8 cellular contexts compared by ENCODE assay signal in genomic region chr14:73526036-73526984, GRCh38. TPM values are rescaled to one million over a fixed set of nuclear protein-coding genes. Genes with fewer than 3 reads are reported as not detected.
DNase-seq lines count a peak whose midpoint lies in the region; ATAC-seq and TF ChIP-seq lines count a peak whose summit lies in the region.
"Had no signal": no experiment of that assay in that cellular context is flagged by ENCODE, and none has a peak within 500 bp of the region (broad histone marks: within the 10 kb centered on the region; RNA-seq: fewer than 3 reads in every experiment).

No MANE protein-coding gene starts in this region.

- H2BK20ac ChIP-seq in IMR-90 (ENCODE audit: low read depth, low read length) = no peak overlapping the region

- 0 out of 2 replicates have a peak, but pooled peaks cover 2% of the 10 kb centered on the region for H3K9me1 ChIP-seq in IMR-90 (ENCODE audit: insufficient read depth, low read length)

- dilution Hi-C loops in IMR-90 (cut with HindIII; ENCODE audit: low sequenced_read_pairs, unreplicated experiment) = no loop called here

- H3K14ac ChIP-seq in IMR-90 (replicated peaks; ENCODE audit: low read depth, low read length) (no peak overlapping the region), trophoblast cell (ENCODE audit: low read length) (no peak overlapping the region)

- H3K4me1 Mint-ChIP-seq in glutamatergic neuron (ENCODE audit: low read depth, unreplicated experiment) = no peaks in the 10 kb centered on the region

- H3K27ac Mint-ChIP-seq in glutamatergic neuron (ENCODE audit: unreplicated experiment) = no peak overlapping the region

- no peak overlapping the region for H2BK120ac ChIP-seq in IMR-90 (ENCODE audit: low read depth, low read length)
- H2BK120ac ChIP-seq in trophoblast cell (ENCODE audit: insufficient read depth, low read length, poor library complexity) = no peak overlapping the region

- H3K4me3 ChIP-seq in IMR-90 (ENCODE audit: insufficient read depth, low read depth, low read length) = no peak overlapping the region
- H3K4me3 ChIP-seq in breast epithelium = no peak overlapping the region
- no peak overlapping the region for H3K4me3 ChIP-seq in trophoblast cell (ENCODE audit: low read depth, low read length)

- no peak overlapping the region for H3K9ac ChIP-seq in IMR-90 (ENCODE audit: low read depth, low read length)
- no peak overlapping the region for H3K9ac ChIP-seq in trophoblast cell (ENCODE audit: low read length)

- H3K27me3 Mint-ChIP-seq in glutamatergic neuron (ENCODE audit: unreplicated experiment) = no peaks in the 10 kb centered on the region

- peak overlapping the region; percentile 18 for H2AFZ ChIP-seq in IMR-90 (replicated peaks; ENCODE audit: low read length, poor library complexity)
- H2AFZ ChIP-seq in trophoblast cell (ENCODE audit: insufficient read depth, low read length, poor library complexity) = no peak overlapping the region

- H2BK5ac ChIP-seq in IMR-90 (ENCODE audit: low read depth, low read length, poor library complexity, severe bottlenecking) (no peak overlapping the region), trophoblast cell (ENCODE audit: low read depth, low read length, poor library complexity) (no peak overlapping the region)

- H4K91ac ChIP-seq in IMR-90 (ENCODE audit: insufficient read depth, low read depth, low read length) (no peak overlapping the region), trophoblast cell (ENCODE audit: low read depth, low read length) (no peak overlapping the region)

- no peak overlapping the region for H3K4me3 Mint-ChIP-seq in glutamatergic neuron (ENCODE audit: unreplicated experiment)

- H3K27ac ChIP-seq in IMR-90 (ENCODE audit: insufficient read depth, low read length) = no peak overlapping the region
- peak overlapping the region in 1 of 2 donors; percentile 68 for H3K27ac ChIP-seq in breast epithelium
- peak overlapping the region; percentile 6 for H3K27ac ChIP-seq in trophoblast cell (ENCODE audit: low read depth, low read length)

- H2AK9ac ChIP-seq in IMR-90 (replicated peaks; ENCODE audit: low read depth, low read length, poor library complexity) = no peak overlapping the region

- H4K8ac ChIP-seq in IMR-90 (ENCODE audit: low read depth in 2 of 2, low read length in 2 of 2) (no peak overlapping the region), trophoblast cell (ENCODE audit: low read depth, low read length) (no peak overlapping the region)

- 80% methylated on average over 1 of the region's 6 CpGs; no CpG with 5 or more reads in 1 of the 2 experiments for WGBS in IMR-90 (ENCODE audit: extremely low coverage in 2 of 2, insufficient read length in 1 of 2), 2 experiments
- no CpG with 5 or more reads among the region's 6 CpGs for WGBS in trophoblast cell (ENCODE audit: extremely low coverage, insufficient coverage, insufficient read length)

- H3K36me3 ChIP-seq in IMR-90 (ENCODE audit: control insufficient read depth, insufficient read depth, low read length) = no peaks in the 10 kb centered on the region
- no peaks in the 10 kb centered on the region for H3K36me3 ChIP-seq in breast epithelium
- no peaks in the 10 kb centered on the region for H3K36me3 ChIP-seq in trophoblast cell (ENCODE audit: control insufficient read depth in 1 of 2, insufficient read depth in 2 of 2, low read length in 2 of 2)

- H4K5ac ChIP-seq in IMR-90 (ENCODE audit: low read depth, low read length) = no peak overlapping the region

- peak; percentile 37 for ATAC-seq in IMR-90 (ENCODE audit: low read depth)
- ATAC-seq in HG03442 (IDR thresholded peaks at IDR 0.05; ENCODE audit: unreplicated experiment) = no peak
- ATAC-seq in HG03280 (IDR thresholded peaks at IDR 0.05; ENCODE audit: unreplicated experiment) = no peak

- intact Hi-C loops in IMR-90 (cut with micrococcal nuclease) = no loop called here
- intact Hi-C loops in breast epithelium (cut with DNase I; ENCODE audit: low total_unique reads) = no loop called here

- H3K18ac ChIP-seq in IMR-90 (ENCODE audit: low read depth, low read length) = no peak overlapping the region
- no peak overlapping the region for H3K18ac ChIP-seq in trophoblast cell (ENCODE audit: low read length)

- DNase-seq in IMR-90 (peak; percentile 55), breast epithelium (ENCODE audit: low spot score in 2 of 2) (peak; percentile 59 to 80), trophoblast cell (peak; percentile 94 to 96), glutamatergic neuron (no peak)
- DNase-seq: activated CD4-positive, CD25-positive, alpha-beta regulatory T cell; activated effector memory CD4-positive, alpha-beta T cell treated with anti-CD3 and anti-CD28 coated beads, Interleukin-2, amount 50 U/mL, for 16 hours had no signal

- no TSS peak for BruUV-seq in IMR-90 (replicated peaks; lab: Mats Ljungman, UMichigan)

- no peaks in the 10 kb centered on the region for H3K79me2 ChIP-seq in trophoblast cell (ENCODE audit: control insufficient read depth, insufficient read depth, low read length, poor library complexity)

- CTCF ChIA-PET in IMR-90 (lab: Yijun Ruan, JAX) = no interaction called here

- TF ChIP-seq POLR2A in IMR-90 (IDR thresholded peaks at IDR 0.05; ENCODE audit: low read depth, low read length) = no peak
- no peak for TF ChIP-seq POLR2A in breast epithelium (IDR thresholded peaks at IDR 0.05)

- no peak overlapping the region for H3K4ac ChIP-seq in IMR-90 (ENCODE audit: low read depth, low read length)
- no peak overlapping the region for H3K4ac ChIP-seq in trophoblast cell (ENCODE audit: low read depth, low read length)

- H3K23ac ChIP-seq in IMR-90 (ENCODE audit: low read depth, low read length) (no peak overlapping the region), trophoblast cell (ENCODE audit: low read length) (no peak overlapping the region)

- no peaks in the 10 kb centered on the region for H4K20me1 ChIP-seq in IMR-90 (ENCODE audit: insufficient read depth, low read length)

- H3K9me3 ChIP-seq in IMR-90 (ENCODE audit: control insufficient read depth, insufficient read depth, low read length) = no peaks in the 10 kb centered on the region
- H3K9me3 ChIP-seq in breast epithelium = no peaks in the 10 kb centered on the region
- H3K9me3 ChIP-seq in trophoblast cell (ENCODE audit: insufficient read depth, low read depth, low read length) = no peaks in the 10 kb centered on the region

- H3K36me3 Mint-ChIP-seq in glutamatergic neuron (ENCODE audit: unreplicated experiment) = no peaks in the 10 kb centered on the region

- no peak overlapping the region for H4K12ac ChIP-seq in trophoblast cell (ENCODE audit: low read depth, low read length)

- H3K4me2 ChIP-seq in IMR-90 (ENCODE audit: low read depth, low read length) (no peak overlapping the region), trophoblast cell (ENCODE audit: low read length) (no peak overlapping the region)

- H3K27me3 ChIP-seq in IMR-90 (ENCODE audit: control insufficient read depth, insufficient read depth, low read length) (peaks cover 2% of the 10 kb centered on the region; the same call in 1 of the 2 replicates), breast epithelium (no peaks in the 10 kb centered on the region), trophoblast cell (ENCODE audit: insufficient read depth, low read length) (no peaks in the 10 kb centered on the region)

- in situ Hi-C loops in IMR-90 (cut with MboI; ENCODE audit: low sequenced_read_pairs) = no loop called here

- no peak overlapping the region for H2BK12ac ChIP-seq in trophoblast cell (ENCODE audit: low read length)

- TF ChIP-seq RAD21 in IMR-90 (IDR thresholded peaks at IDR 0.05; ENCODE audit: low read length) = no peak

- no peak overlapping the region for H2BK15ac ChIP-seq in IMR-90 (ENCODE audit: low read depth, low read length)

- H3K79me1 ChIP-seq in IMR-90 (ENCODE audit: low read depth in 1 of 2, low read length in 2 of 2) = no peaks in the 10 kb centered on the region
- H3K79me1 ChIP-seq in trophoblast cell (ENCODE audit: low read length) = no peaks in the 10 kb centered on the region

- POLR2A ChIA-PET in IMR-90 (lab: Charles Lee; ENCODE audit: unreplicated experiment) = no interaction called here

- no peak overlapping the region for H2AK5ac ChIP-seq in IMR-90 (ENCODE audit: low read depth, low read length)
- H2AK5ac ChIP-seq in trophoblast cell (ENCODE audit: low read length) = no peak overlapping the region

- peaks cover 3% of the 10 kb centered on the region for H3K9me3 Mint-ChIP-seq in glutamatergic neuron (ENCODE audit: unreplicated experiment)

- H3K4me1 ChIP-seq in IMR-90 (ENCODE audit: control insufficient read depth, insufficient read depth, low read length) (peaks cover 2% of the 10 kb centered on the region; the same call in 1 of the 2 replicates), breast epithelium (no peaks in the 10 kb centered on the region), trophoblast cell (ENCODE audit: control insufficient read depth in 1 of 2, insufficient read depth in 2 of 2, low read length in 2 of 2) (peaks cover 0 to 4% of the 10 kb centered on the region in 2 experiments)

- no peak for TF ChIP-seq CTCF in IMR-90 (conservative IDR thresholded peaks at IDR 0.05; ENCODE audit: low read depth, low read length)
- no peak for TF ChIP-seq CTCF in breast epithelium (IDR thresholded peaks at IDR 0.05)
- TF ChIP-seq CTCF in glutamatergic neuron (IDR thresholded peaks at IDR 0.05; ENCODE audit: partially characterized antibody, unreplicated experiment) = no peak

- H3K56ac ChIP-seq in IMR-90 (ENCODE audit: extremely low read depth, insufficient read depth, low read length) = no peak overlapping the region

RNA-seq across cellular contexts. Expression of gene ACOT1, which starts 10.6 kb away (rescaled TPM):
- 5.2 and 5.6 TPM in 2 replicates for total RNA-seq in IMR-90 (2012; rRNA removed)
- polyA plus RNA-seq in IMR-90 (2012; rRNA removed) = 4.8 and 5.5 TPM in 2 replicates
- polyA plus RNA-seq in IMR-90 (2012; cell fraction: cytosol; rRNA removed) = 4.5 and 5.3 TPM in 2 replicates
- 4.3 and 7.6 TPM in 2 replicates for polyA plus RNA-seq in IMR-90 (2012; cell fraction: nucleus; rRNA removed; ENCODE audit: low replicate concordance)
- total RNA-seq in breast epithelium = 10 to 100 TPM in 2 of 3 donors, 1 to 10 TPM in 1; 3.7 to 10.9 (median 10.5) TPM
- polyA plus RNA-seq in trophoblast cell (2013) = 4.4 and 5.0 TPM in 2 replicates
- total RNA-seq in glutamatergic neuron (ENCODE audit: unreplicated experiment) = 1.4 TPM

RNA-seq across cellular contexts. Expression of gene HEATR4, which starts 32.4 kb away (rescaled TPM):
- total RNA-seq in IMR-90 (2012; rRNA removed) (not detected in 2 replicates), breast epithelium (under 1 TPM; 0.59 to 0.98 (median 0.64) TPM), glutamatergic neuron (ENCODE audit: unreplicated experiment) (not detected)
- polyA plus RNA-seq in IMR-90 (2012; rRNA removed) = not detected in 2 replicates
- polyA plus RNA-seq in IMR-90 (2012; cell fraction: cytosol; rRNA removed) = not detected in 2 replicates
- 0.02 TPM in 1 of 2 replicates, not detected in the other for polyA plus RNA-seq in IMR-90 (2012; cell fraction: nucleus; rRNA removed; ENCODE audit: low replicate concordance)
- polyA plus RNA-seq in trophoblast cell (2013) = 0.49 and 0.55 TPM in 2 replicates

RNA-seq across cellular contexts. Expression of gene RIOX1, which starts 35.6 kb away (rescaled TPM):
- 11.7 and 12.9 TPM in 2 replicates for total RNA-seq in IMR-90 (2012; rRNA removed)
- 9.5 and 10.1 TPM in 2 replicates for polyA plus RNA-seq in IMR-90 (2012; rRNA removed)
- 8.1 and 13.4 TPM in 2 replicates for polyA plus RNA-seq in IMR-90 (2012; cell fraction: cytosol; rRNA removed)
- 2.8 and 6.0 TPM in 2 replicates for polyA plus RNA-seq in IMR-90 (2012; cell fraction: nucleus; rRNA removed; ENCODE audit: low replicate concordance)
- 10 to 100 TPM; 10.9 to 20.5 (median 18.0) TPM for total RNA-seq in breast epithelium
- 5.4 and 5.6 TPM in 2 replicates for polyA plus RNA-seq in trophoblast cell (2013)
- 13.6 TPM for total RNA-seq in glutamatergic neuron (ENCODE audit: unreplicated experiment)

RNA-seq across cellular contexts. Expression of gene ACOT2, which starts 42.7 kb away (rescaled TPM):
- total RNA-seq in IMR-90 (2012; rRNA removed) (19.7 and 24.7 TPM in 2 replicates), breast epithelium (10 to 100 TPM; 44.0 to 70.1 (median 45.8) TPM), glutamatergic neuron (ENCODE audit: unreplicated experiment) (7.6 TPM)
- polyA plus RNA-seq in IMR-90 (2012; rRNA removed) = 33.1 and 34.9 TPM in 2 replicates
- 40.0 and 49.8 TPM in 2 replicates for polyA plus RNA-seq in IMR-90 (2012; cell fraction: cytosol; rRNA removed)
- 26.4 and 34.4 TPM in 2 replicates for polyA plus RNA-seq in IMR-90 (2012; cell fraction: nucleus; rRNA removed; ENCODE audit: low replicate concordance)
- polyA plus RNA-seq in trophoblast cell (2013) = 19.8 and 21.0 TPM in 2 replicates
